In the genomic region with DNA sequence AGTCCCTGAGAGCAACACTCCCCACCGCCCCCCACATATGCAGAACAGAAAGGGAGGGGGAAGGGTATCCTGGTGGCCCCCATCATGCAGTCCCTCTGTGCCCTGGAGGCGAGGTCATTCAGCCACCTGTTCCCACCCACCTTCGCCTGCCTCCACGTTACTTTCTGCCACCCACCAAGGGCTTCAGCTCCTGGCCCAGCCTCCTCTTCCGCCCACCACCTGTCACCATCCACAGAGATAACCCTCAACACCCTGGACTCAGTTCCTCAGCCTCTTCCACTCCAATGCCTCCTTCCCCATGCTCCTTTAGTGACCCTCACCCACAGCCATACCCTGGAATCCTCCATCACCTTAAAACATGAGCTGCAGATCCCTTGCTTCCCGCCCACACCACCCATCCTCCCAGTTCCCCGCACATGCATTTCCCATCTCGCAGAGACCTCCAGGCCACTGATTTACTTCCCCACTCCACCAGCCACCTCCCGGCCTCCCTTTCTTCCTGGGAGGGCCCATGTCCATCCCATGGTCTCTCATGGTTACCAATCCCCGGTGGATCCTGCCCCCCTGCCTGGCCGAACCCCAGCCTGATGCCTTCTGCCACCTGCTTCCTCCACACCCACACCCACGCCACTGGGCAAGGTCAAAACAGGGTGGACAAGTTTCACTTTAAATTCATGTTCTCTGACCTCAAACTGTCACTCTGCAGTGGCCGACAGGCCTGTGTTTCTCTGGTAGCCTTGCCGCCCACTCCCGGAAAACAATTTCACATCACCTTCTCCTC, we compare ENCODE assay signal across 19 cellular contexts.
"Had no signal": no experiment of that assay in that cellular context is flagged by ENCODE, and none has a peak within 500 bp of the region (broad histone marks: within the 10 kb centered on the region; RNA-seq: fewer than 3 reads in every experiment).

No MANE protein-coding gene starts in this region.

- H3K4me3 ChIP-seq: coronary artery, esophagus muscularis mucosa, gastroesophageal sphincter, heart left ventricle, left ventricle myocardium inferior, ovary, right lobe of liver, thyroid gland had no signal

- DNase-seq: activated B cell treated with CpG ODN at 0.5 μM for 24 hours; activated naive CD4-positive, alpha-beta T cell; activated T-cell treated with anti-CD3 and anti-CD28 coated beads, Interleukin-2, amount 50 U/mL, for 1 hour; brain microvascular endothelial cell; effector CD4-positive, alpha-beta T cell; heart left ventricle; left ventricle myocardium inferior; naive B cell; ovary; right lobe of liver; stimulated activated naive CD4-positive, alpha-beta T cell treated with Interleukin-2 at 50 U/mL for 16 hours had no signal

- H3K27me3 Mint-ChIP-seq: activated CD8-positive, alpha-beta T cell treated with anti-CD3 and anti-CD28 coated beads for 36 hours had no signal

- H3K4me1 ChIP-seq: esophagus muscularis mucosa, gastroesophageal sphincter, right lobe of liver had no signal

- H3K27ac Mint-ChIP-seq: activated B cell treated with CpG ODN at 0.5 μM for 24 hours; activated CD8-positive, alpha-beta T cell treated with anti-CD3 and anti-CD28 coated beads for 36 hours; activated T-helper 17 cell treated with anti-CD3 and anti-CD28 coated beads, Interleukin-2, amount 50 U/mL, for 72 hours; T-helper 2 cell treated with Interferon-gamma antibody and Interleukin-4, amounts not matched to agents 5 μg/mL and 100 μg/mL, for 36 hours had no signal

- H3K36me3 ChIP-seq: brain microvascular endothelial cell, esophagus muscularis mucosa, gastroesophageal sphincter, heart left ventricle, left ventricle myocardium inferior, ovary, right lobe of liver, thyroid gland had no signal

- H3K4me3 Mint-ChIP-seq: activated B cell treated with CpG ODN at 0.5 μM for 24 hours; activated CD8-positive, alpha-beta T cell treated with anti-CD3 and anti-CD28 coated beads for 36 hours; activated T-helper 17 cell treated with anti-CD3 and anti-CD28 coated beads, Interleukin-2, amount 50 U/mL, for 72 hours; central memory CD8-positive, alpha-beta T cell; naive B cell; T-helper 2 cell treated with Interferon-gamma antibody and Interleukin-4, amounts not matched to agents 5 μg/mL and 100 μg/mL, for 36 hours had no signal

- H3K9me3 Mint-ChIP-seq: activated B cell treated with CpG ODN at 0.5 μM for 24 hours; activated CD8-positive, alpha-beta T cell treated with anti-CD3 and anti-CD28 coated beads for 36 hours; activated T-helper 17 cell treated with anti-CD3 and anti-CD28 coated beads, Interleukin-2, amount 50 U/mL, for 72 hours; central memory CD8-positive, alpha-beta T cell; T-helper 2 cell treated with Interferon-gamma antibody and Interleukin-4, amounts not matched to agents 5 μg/mL and 100 μg/mL, for 36 hours had no signal

- H3K9me3 ChIP-seq: esophagus muscularis mucosa, gastroesophageal sphincter, heart left ventricle, left ventricle myocardium inferior, ovary, right lobe of liver, thyroid gland had no signal

- H3K27ac ChIP-seq: brain microvascular endothelial cell, coronary artery, esophagus muscularis mucosa, gastroesophageal sphincter, heart left ventricle, left ventricle myocardium inferior, ovary, right lobe of liver, thyroid gland had no signal

- H3K4me1 Mint-ChIP-seq: activated B cell treated with CpG ODN at 0.5 μM for 24 hours; central memory CD8-positive, alpha-beta T cell had no signal

- H3K27me3 ChIP-seq: brain microvascular endothelial cell, esophagus muscularis mucosa, gastroesophageal sphincter, heart left ventricle, ovary, right lobe of liver, thyroid gland had no signal

- ATAC-seq: gastroesophageal sphincter, heart left ventricle had no signal
